ENCODE assay signal across 29 cellular contexts in the genomic region with DNA sequence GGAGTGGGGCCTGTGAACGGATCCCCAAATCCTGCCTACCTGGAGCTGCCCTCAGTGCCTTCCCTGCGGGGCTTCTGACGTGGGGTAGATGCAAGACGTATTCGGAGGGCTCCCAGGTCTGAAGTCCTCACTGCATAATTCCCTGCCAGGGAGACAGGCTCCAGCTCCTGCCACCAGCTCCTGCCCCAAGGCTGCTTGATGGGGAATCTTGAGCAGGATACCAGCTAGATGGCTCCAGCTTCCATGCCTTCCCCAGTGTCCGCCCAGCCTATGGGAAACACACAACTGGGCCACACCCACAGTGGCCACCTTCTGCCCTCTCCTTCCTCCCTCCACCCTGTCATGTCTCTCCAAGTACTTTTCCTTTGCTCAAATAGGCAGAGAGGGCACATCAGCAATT.
"Had no signal": no experiment of that assay in that cellular context is flagged by ENCODE, and none has a peak within 500 bp of the region (broad histone marks: within the 10 kb centered on the region; RNA-seq: fewer than 3 reads in every experiment).

No MANE protein-coding gene starts in this region.

- DNase-seq: activated B cell treated with CpG ODN at 0.5 μM for 24 hours; activated CD4-positive, alpha-beta T cell treated with anti-CD3 and anti-CD28 coated beads for 48 hours; activated CD4-positive, alpha-beta T cell treated with anti-CD3 and anti-CD28 coated beads, Interleukin-2, amount 50 U/mL, for 1 hour; activated CD4-positive, alpha-beta T cell treated with anti-CD3 and anti-CD28 coated beads, Interleukin-2, amount 50 U/mL, for 48 hours; activated CD8-positive, alpha-beta memory T cell treated with anti-CD3 and anti-CD28 coated beads for 24 hours; activated CD8-positive, alpha-beta T cell treated with anti-CD3 and anti-CD28 coated beads for 36 hours; activated effector memory CD4-positive, alpha-beta T cell treated with Interleukin-2 at 50 U/mL for 16 hours; activated gamma-delta T cell treated with Interleukin-2 at 50 U/mL for 16 hours; activated naive CD4-positive, alpha-beta T cell treated with anti-CD3 and anti-CD28 coated beads, Interleukin-2, amount 50 U/mL, for 16 hours; activated naive CD4-positive, alpha-beta T cell treated with Interleukin-2 at 50 U/mL for 16 hours; activated T-cell treated with anti-CD3 and anti-CD28 coated beads, Interleukin-2, amount 50 U/mL, for 4 hours; amniotic stem cell; anterior cingulate cortex; brain microvascular endothelial cell; dorsolateral prefrontal cortex; effector memory CD4-positive, alpha-beta T cell; endodermal cell; foreskin fibroblast; T-helper 1 cell; T-helper 17 cell; T1000; WERI-Rb-1 had no signal

- FAIRE-seq: astrocyte, bronchial epithelial cell, frontal cortex had no signal

- H3K27me3 ChIP-seq: brain microvascular endothelial cell, dorsolateral prefrontal cortex had no signal

- H3K36me3 ChIP-seq: brain microvascular endothelial cell, WERI-Rb-1 had no signal

- ATAC-seq: activated CD4-positive, CD25-positive, alpha-beta regulatory T cell treated with anti-CD3 and anti-CD28 coated beads, Interleukin-2, amount 50 U/mL, for 24 hours; activated CD8-positive, alpha-beta T cell treated with anti-CD3 and anti-CD28 coated beads for 36 hours; activated T-cell treated with anti-CD3 and anti-CD28 coated beads, Interleukin-2, amount 50 U/mL, for 4 hours; activated T-helper 17 cell treated with anti-CD3 and anti-CD28 coated beads, Interleukin-2, amount 50 U/mL, for 72 hours; esophagus mucosa; T-helper 17 cell had no signal

- H3K4me3 ChIP-seq: coronary artery, dorsolateral prefrontal cortex had no signal

- H3K27ac ChIP-seq: brain microvascular endothelial cell, coronary artery, dorsolateral prefrontal cortex, WERI-Rb-1 had no signal
